In genomic region chr1:7378346-7379130, GRCh38 we compare ENCODE assay signal across 1 cellular context.
TF ChIP-seq lines count a peak whose summit lies in the region.

No MANE protein-coding gene starts in this region.

TF ChIP-seq in SK-N-SH, 30 proteins besides CTCF, POLR2A, EP300 and RAD21 (continued from another document):
- TF ChIP-seq REST (IDR thresholded peaks at IDR 0.05; ENCODE audit: low read depth, low read length), result no peak
- no peak for TF ChIP-seq GATA2 (CRISPR knock-in tag; IDR thresholded peaks at IDR 0.05)
- TF ChIP-seq SMC3 (IDR thresholded peaks at IDR 0.05; ENCODE audit: low read depth, low read length), result no peak
- no peak for TF ChIP-seq RFX5 (IDR thresholded peaks at IDR 0.05; ENCODE audit: low read length)
- no peak for TF ChIP-seq JUND (IDR thresholded peaks at IDR 0.05)
